Comparison of ENCODE assay signal across 21 cellular contexts in genomic region chr6:5091210-5091609, GRCh38.
"Had no signal": no experiment of that assay in that cellular context is flagged by ENCODE, and none has a peak within 500 bp of the region (broad histone marks: within the 10 kb centered on the region; RNA-seq: fewer than 3 reads in every experiment).

No MANE protein-coding gene starts in this region.

- H3K4me3 Mint-ChIP-seq: dendritic cell treated with granulocyte-macrophage colony-stimulating factor and Interleukin-4, amounts not matched to agents 40 ng/mL and 50 ng/mL, for 4 days; effector memory CD8-positive, alpha-beta T cell; immature natural killer cell; natural killer cell; neural crest cell had no signal

- H3K27ac ChIP-seq: epithelial cell of prostate, esophagus squamous epithelium, gastroesophageal sphincter, stomach, thoracic aorta, transverse colon had no signal

- H3K4me3 ChIP-seq: esophagus squamous epithelium, gastroesophageal sphincter, mucosa of descending colon, stomach, thoracic aorta, transverse colon had no signal

- DNase-seq: effector memory CD8-positive, alpha-beta T cell; esophagus squamous epithelium; foreskin fibroblast; immature natural killer cell; kidney; left cardiac atrium; mammary epithelial cell; mucosa of descending colon; natural killer cell; right cardiac atrium; small intestine; stimulated activated CD4-positive, alpha-beta T cell treated with anti-CD3 and anti-CD28 coated beads, Interleukin-12 subunit alpha, Interleukin-12 subunit beta, amount 100 ng/mL, for 4 hours; stimulated activated naive CD4-positive, alpha-beta T cell; stomach; substantia nigra; transverse colon had no signal

- ATAC-seq: effector memory CD8-positive, alpha-beta T cell; gastroesophageal sphincter; left cardiac atrium; mucosa of descending colon; natural killer cell; right cardiac atrium had no signal

- H3K4me1 Mint-ChIP-seq: immature natural killer cell, natural killer cell had no signal

- H3K27ac Mint-ChIP-seq: dendritic cell treated with granulocyte-macrophage colony-stimulating factor and Interleukin-4, amounts not matched to agents 40 ng/mL and 50 ng/mL, for 4 days; effector memory CD8-positive, alpha-beta T cell; immature natural killer cell; natural killer cell had no signal

- H3K36me3 ChIP-seq: esophagus squamous epithelium, gastroesophageal sphincter, stomach, thoracic aorta, transverse colon had no signal

- H3K9me3 ChIP-seq: esophagus squamous epithelium, gastroesophageal sphincter, mucosa of descending colon, stomach, thoracic aorta, transverse colon had no signal

- H3K36me3 Mint-ChIP-seq: immature natural killer cell, natural killer cell had no signal

- H3K9me3 Mint-ChIP-seq: dendritic cell treated with granulocyte-macrophage colony-stimulating factor and Interleukin-4, amounts not matched to agents 40 ng/mL and 50 ng/mL, for 4 days; effector memory CD8-positive, alpha-beta T cell; immature natural killer cell; natural killer cell; neural crest cell had no signal

- H3K27me3 ChIP-seq: gastroesophageal sphincter had no signal
